In genomic region chr1:37265786-37266667, GRCh38 we compare ENCODE assay signal across 26 cellular contexts.
DNase-seq lines count a peak whose midpoint lies in the region; TF ChIP-seq lines count a peak whose summit lies in the region.
"Had no signal": no experiment of that assay in that cellular context is flagged by ENCODE, and none has a peak within 500 bp of the region (broad histone marks: within the 10 kb centered on the region; RNA-seq: fewer than 3 reads in every experiment).

No MANE protein-coding gene starts in this region.

- H3K4me3 ChIP-seq in H7 (ENCODE audit: insufficient read depth, low read depth, low read length) (no peak overlapping the region), dorsolateral prefrontal cortex (no peak overlapping the region)
- H3K4me3 ChIP-seq: GM23248, prostate gland, SK-N-MC, thyroid gland, vagina had no signal

- H3K27ac ChIP-seq in dorsolateral prefrontal cortex = peak overlapping the region in 36 of 59 donors; percentile 1 to 65 (median 38)
- H3K27ac ChIP-seq: C4-2B, epithelial cell of prostate, GM23248, prostate gland, RWPE1, SK-N-MC, thyroid gland, vagina had no signal

- in situ Hi-C loops in G401 (cut with HindIII; ENCODE audit: low sequenced_read_pairs) = no loop called here

- H3K27me3 ChIP-seq in H7 (ENCODE audit: control insufficient read depth, insufficient read depth, low read length) = no peaks in the 10 kb centered on the region
- H3K27me3 ChIP-seq in dorsolateral prefrontal cortex = peaks cover 0 to 3% (median 0%) of the 10 kb centered on the region in 45 donors
- H3K27me3 ChIP-seq: thyroid gland, vagina had no signal

- intact Hi-C loops in dorsolateral prefrontal cortex (cut with DNase I) = no loop called here

- no peaks in the 10 kb centered on the region for H3K36me3 ChIP-seq in H7 (replicated peaks; ENCODE audit: control insufficient read depth, insufficient read depth, low read length)
- H3K36me3 ChIP-seq: prostate gland, thyroid gland, vagina had no signal

- peak; percentile 19 for DNase-seq in H7
- DNase-seq in NCI-H2029 treated with DMSO at 0.1 percent for 48 hours (lab: John Stamatoyannopoulos, UW) = peak; percentile 81
- DNase-seq in NCI-H524 treated with DMSO at 0.1 percent for 48 hours (lab: John Stamatoyannopoulos, UW) = peak; percentile 5
- peak in 3 of 10 donors; percentile 23 to 52 (median 35) for DNase-seq in dorsolateral prefrontal cortex
- no peak for DNase-seq in RPMI8226
- no peak for DNase-seq in 8988T
- DNase-seq in NOMO-1 treated with dmso at 0.1 percent for 144 hours (lab: John Stamatoyannopoulos, UW; ENCODE audit: unreplicated experiment) = no peak
- no peak for DNase-seq in G401 (ENCODE audit: low spot score)
- DNase-seq: activated CD4-positive, alpha-beta memory T cell treated with anti-CD3 and anti-CD28 coated beads, Interleukin-2, amount 10 ng/mL, durations not matched to agents 7 days and 5 days; activated CD4-positive, CD25-positive, alpha-beta regulatory T cell treated with anti-CD3 and anti-CD28 coated beads, Interleukin-2, amount 50 U/mL, for 72 hours; amygdala; effector CD8-positive, alpha-beta T cell; GM23248; IMR-90; NCI-H1105 treated with DMSO at 0.1 percent for 48 hours; NCI-H226; stimulated activated CD4-positive, alpha-beta T cell treated with anti-CD3 and anti-CD28 coated beads, Interleukin-4, amount 100 ng/mL, for 4 hours; stimulated activated naive CD4-positive, alpha-beta T cell; T-helper 17 cell; thyroid gland had no signal

- TF ChIP-seq CTCF in dorsolateral prefrontal cortex (IDR thresholded peaks at IDR 0.05 in 54 of 56, conservative IDR thresholded peaks at IDR 0.05 in 2 of 56; ENCODE audit: low read depth in 1 of 56, partially characterized antibody in 56 of 56) = no peak

Comparison
In these comparisons a context has a peak if more than half of its experiments do, and no peak if none do; other contexts are left out.
1. DNase-seq: peak in H7 (single experiment), NCI-H2029 treated with DMSO at 0.1 percent for 48 hours (single experiment) and NCI-H524 treated with DMSO at 0.1 percent for 48 hours (single experiment); none in RPMI8226 (single experiment), 8988T (single experiment), NOMO-1 treated with dmso at 0.1 percent for 144 hours (single experiment) and G401 (single experiment).